8 cellular contexts compared by ENCODE assay signal in the genomic region with DNA sequence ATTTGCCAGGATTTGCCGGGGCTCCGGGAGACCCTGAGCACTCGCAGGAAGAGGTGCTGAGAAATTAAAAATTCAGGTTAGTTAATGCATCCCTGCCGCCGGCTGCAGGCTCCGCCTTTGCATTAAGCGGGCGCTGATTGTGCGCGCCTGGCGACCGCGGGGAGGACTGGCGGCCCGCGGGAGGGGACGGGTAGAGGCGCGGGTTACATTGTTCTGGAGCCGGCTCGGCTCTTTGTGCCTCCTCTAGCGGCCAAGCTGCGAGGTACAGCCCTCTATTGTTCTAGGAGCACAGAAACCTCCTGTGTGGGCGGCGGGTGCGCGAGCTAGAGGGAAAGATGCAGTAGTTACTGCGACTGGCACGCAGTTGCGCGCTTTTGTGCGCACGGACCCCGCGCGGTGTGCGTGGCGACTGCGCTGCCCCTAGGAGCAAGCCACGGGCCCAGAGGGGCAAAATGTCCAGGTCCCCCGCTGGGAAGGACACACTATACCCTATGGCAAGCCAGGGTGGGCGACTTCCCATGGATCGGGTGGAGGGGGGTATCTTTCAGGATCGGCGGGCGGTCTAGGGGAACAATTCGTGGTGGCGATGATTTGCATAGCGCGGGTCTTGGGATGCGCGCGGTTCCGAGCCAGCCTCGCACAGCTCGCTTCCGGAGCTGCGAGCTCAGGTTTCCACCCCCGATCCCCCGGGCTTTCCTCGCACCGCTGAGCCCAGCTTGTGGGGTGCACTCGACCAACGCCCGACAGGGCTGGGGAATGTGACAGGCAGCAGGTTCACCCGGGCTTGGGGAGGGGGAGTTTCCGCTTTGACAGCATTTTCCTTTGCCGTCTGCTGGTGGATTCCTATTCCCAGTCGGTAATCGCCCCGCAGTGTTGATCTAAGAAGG. TPM values are rescaled to one million over a fixed set of nuclear protein-coding genes. Genes with fewer than 3 reads are reported as not detected.
A peak's percentile ranks its signal among the peaks of the same experiment; 100 is the strongest.
DNase-seq lines count a peak whose midpoint lies in the region; ATAC-seq, FAIRE-seq and TF ChIP-seq lines count a peak whose summit lies in the region.

No MANE protein-coding gene starts in this region.

- POLR2A ChIA-PET in PC-3 (lab: Charles Lee; ENCODE audit: unreplicated experiment) = interaction anchor here (0.5 kb wide), 1 partner anchor 127 kb away, joined by 4 read pairs; no protein-coding TSS in a partner anchor

- H3F3A ChIP-seq in PC-3 (ENCODE audit: low read length, unreplicated experiment) = no peaks in the 10 kb centered on the region

- H3K9ac ChIP-seq in PC-3 (ENCODE audit: low read length) = no peak overlapping the region
- H3K9ac ChIP-seq in keratinocyte (ENCODE audit: control insufficient read depth, extremely low read depth, insufficient read depth, low read length) = no peak overlapping the region

- peaks cover 84% of the 10 kb centered on the region for H3K27me3 Mint-ChIP-seq in IgD-negative memory B cell

- no peak for FAIRE-seq in keratinocyte (lab: Jason Lieb, UNC)

- H3K4me3 Mint-ChIP-seq in IgD-negative memory B cell = peak overlapping the region; percentile 28 to 85 (median 74)

- dilution Hi-C loops in keratinocyte (cut with MboI; ENCODE audit: extremely low pct_ligation_motif_present, low sequenced_read_pairs) = no loop called here

- DNase-seq in A172 (ENCODE audit: low spot score) = peak; percentile 49
- DNase-seq in PC-3 = peak; percentile 83
- no peak for DNase-seq in astrocyte of the spinal cord (ENCODE audit: low read depth, low spot score)
- DNase-seq in keratinocyte (ENCODE audit: low read depth, low spot score) = no peak
- peak; percentile 61 to 69 for DNase-seq in stimulated activated CD4-positive, alpha-beta T cell treated with anti-CD3 and anti-CD28 coated beads, Interleukin-2, amount 100 ng/mL, for 48 hours
- no peak for DNase-seq in activated gamma-delta T cell treated with Interleukin-2 at 50 U/mL for 16 hours

- TF ChIP-seq CTCF in GM12875 (IDR thresholded peaks at IDR 0.05; ENCODE audit: borderline replicate concordance, insufficient read depth, low read depth, low read length) (peak; percentile 70), PC-3 (conservative IDR thresholded peaks at IDR 0.05; ENCODE audit: low read depth, low read length) (peak; percentile 71), astrocyte of the spinal cord (IDR thresholded peaks at IDR 0.05; ENCODE audit: low read depth, low read length) (peak; percentile 58), keratinocyte (optimal IDR thresholded peaks at IDR 0.05 in 1 of 3, IDR thresholded peaks at IDR 0.05 in 1 of 3, conservative IDR thresholded peaks at IDR 0.05 in 1 of 3; ENCODE audit: extremely low read depth in 1 of 3, insufficient read depth in 2 of 3, low read length in 3 of 3) (peak; percentile 35 to 81 (median 65))

- no TSS peak for BruUV-seq in PC-3 (replicated peaks; lab: Mats Ljungman, UMichigan)

- H2AFZ ChIP-seq in PC-3 (ENCODE audit: low read length) (peak overlapping the region; percentile 64), keratinocyte (ENCODE audit: control insufficient read depth, low read length) (no peak overlapping the region)

- H3K4me2 ChIP-seq in PC-3 (ENCODE audit: low read length) = peak overlapping the region; percentile 93
- H3K4me2 ChIP-seq in keratinocyte (ENCODE audit: control insufficient read depth, extremely low read depth, insufficient read depth, low read depth, low read length) = peak overlapping the region; percentile 48

- ATAC-seq in PC-3 = peak; percentile 64

- peaks cover 25% of the 10 kb centered on the region for H3K27me3 ChIP-seq in PC-3 (ENCODE audit: low read length)
- peaks cover 93% of the 10 kb centered on the region for H3K27me3 ChIP-seq in keratinocyte (ENCODE audit: control insufficient read depth, extremely low read depth, insufficient read depth, low read length)

- CTCF ChIA-PET in PC-3 (lab: Charles Lee) = interaction anchor here (0.6 to 1.2 kb wide), 2 partner anchors 569 to 615 kb away, joined by 4 read pairs; no protein-coding TSS in a partner anchor

- in situ Hi-C loops in astrocyte of the spinal cord (cut with HindIII; ENCODE audit: low sequenced_read_pairs) = no loop called here

- H3K36me3 Mint-ChIP-seq in IgD-negative memory B cell = peaks cover 2% of the 10 kb centered on the region

- H3K9me3 Mint-ChIP-seq in IgD-negative memory B cell = peaks cover 0 to 9% (median 3%) of the 10 kb centered on the region in 3 donors

- H3K4me3 ChIP-seq in GM12875 (ENCODE audit: low read depth, low read length) (peak overlapping the region; percentile 27), PC-3 (ENCODE audit: low read length) (peak overlapping the region; percentile 61), astrocyte of the spinal cord (ENCODE audit: low read depth, low read length) (peak overlapping the region; percentile 7), keratinocyte (ENCODE audit: control insufficient read depth in 2 of 3, extremely low read depth in 1 of 3, insufficient read depth in 2 of 3, low read depth in 1 of 3, low read length in 3 of 3) (peak overlapping the region in 1 of 3 experiments; percentile 41)

- intact Hi-C loops in PC-3 (cut with micrococcal nuclease) = loop anchor here (1.0 to 5.0 kb wide), 2 partner anchors 569 to 691 kb away; no protein-coding TSS in a partner anchor

- H3K9me1 ChIP-seq in keratinocyte (ENCODE audit: control insufficient read depth, extremely low read depth, insufficient read depth, low read length) = no peaks in the 10 kb centered on the region

- H3K79me2 ChIP-seq in PC-3 (ENCODE audit: low read length) (no peaks in the 10 kb centered on the region), keratinocyte (ENCODE audit: control insufficient read depth, insufficient read depth, low read length) (no peaks in the 10 kb centered on the region)

- H3K9me3 ChIP-seq in PC-3 (ENCODE audit: low read length) (no peaks in the 10 kb centered on the region), keratinocyte (ENCODE audit: control insufficient read depth, low read depth, low read length) (peaks cover 3% of the 10 kb centered on the region)

- H3K4me1 ChIP-seq in PC-3 (ENCODE audit: insufficient read depth, low read length) = peaks cover 4% of the 10 kb centered on the region; the same call in 1 of the 2 replicates
- H3K4me1 ChIP-seq in keratinocyte (ENCODE audit: control insufficient read depth, extremely low read depth, insufficient read depth, low read length) = peaks cover 17% of the 10 kb centered on the region

- peak overlapping the region; percentile 66 to 77 (median 68) for H3K27ac Mint-ChIP-seq in IgD-negative memory B cell

- H3K36me3 ChIP-seq in PC-3 (ENCODE audit: low read depth, low read length) = no peaks in the 10 kb centered on the region
- no peaks in the 10 kb centered on the region for H3K36me3 ChIP-seq in keratinocyte (ENCODE audit: control insufficient read depth in 2 of 2, extremely low read depth in 1 of 2, insufficient read depth in 2 of 2, low read length in 2 of 2)

- H3K4me1 Mint-ChIP-seq in IgD-negative memory B cell = peaks cover 14 to 28% (median 16%) of the 10 kb centered on the region in 3 donors

- H4K20me1 ChIP-seq in PC-3 (ENCODE audit: low read length) (no peaks in the 10 kb centered on the region), keratinocyte (ENCODE audit: control insufficient read depth, extremely low read depth, insufficient read depth, low read length) (no peaks in the 10 kb centered on the region)

- H3K27ac ChIP-seq in PC-3 (ENCODE audit: low read length) (no peak overlapping the region), keratinocyte (ENCODE audit: control insufficient read depth, insufficient read depth, low read length) (no peak overlapping the region)

- no peaks in the 10 kb centered on the region for H3K9me2 ChIP-seq in PC-3 (replicated peaks; ENCODE audit: low read length)

RNA-seq across cellular contexts. Expression of a gene that starts 2.9 kb away (rescaled TPM):
- total RNA-seq in A172 (2014; rRNA removed; shearing (Covaris generic)) = 0.36 and 0.71 TPM in 2 replicates
- polyA plus RNA-seq in IgD-negative memory B cell (not detected), keratinocyte (under 0.01 to 0.01 TPM (median 0.01 TPM) in 3 replicates)
- total RNA-seq in PC-3 (2014; rRNA removed) = 1.0 and 1.1 TPM in 2 replicates
- not detected for polyA plus RNA-seq in keratinocyte (2011; ENCODE audit: low read depth)
- polyA plus RNA-seq in keratinocyte (2011; cell fraction: cytosol; rRNA removed) = 0.01 TPM in 2 replicates
- 0.03 and 0.06 TPM in 2 replicates for polyA plus RNA-seq in keratinocyte (2011; cell fraction: nucleus; rRNA removed)
- 0.01 and 0.02 TPM in 2 replicates for polyA plus RNA-seq in keratinocyte (2012; ENCODE audit: low replicate concordance)
- polyA minus RNA-seq in keratinocyte = 0.03 TPM in 2 of 3 replicates, not detected in the other
- polyA minus RNA-seq in keratinocyte (2011; cell fraction: cytosol; rRNA and poly(A)+ RNA removed) = not detected
- 0.08 and 0.11 TPM in 2 replicates for polyA minus RNA-seq in keratinocyte (2011; cell fraction: nucleus; rRNA and poly(A)+ RNA removed)

Comparison
In these comparisons a context has a peak if more than half of its experiments do, and no peak if none do; other contexts are left out.
1. DNase-seq: peak in A172 (single experiment), PC-3 (single experiment) and stimulated activated CD4-positive, alpha-beta T cell treated with anti-CD3 and anti-CD28 coated beads, Interleukin-2, amount 100 ng/mL, for 48 hours (2 of 2); none in astrocyte of the spinal cord (single experiment), keratinocyte (single experiment) and activated gamma-delta T cell treated with Interleukin-2 at 50 U/mL for 16 hours (single experiment).
2. Peak in every context shown above with its lines, with median percentiles within 50 percentile points of each other: CTCF ChIP-seq.